1 cellular context compared by ENCODE assay signal in the genomic region with DNA sequence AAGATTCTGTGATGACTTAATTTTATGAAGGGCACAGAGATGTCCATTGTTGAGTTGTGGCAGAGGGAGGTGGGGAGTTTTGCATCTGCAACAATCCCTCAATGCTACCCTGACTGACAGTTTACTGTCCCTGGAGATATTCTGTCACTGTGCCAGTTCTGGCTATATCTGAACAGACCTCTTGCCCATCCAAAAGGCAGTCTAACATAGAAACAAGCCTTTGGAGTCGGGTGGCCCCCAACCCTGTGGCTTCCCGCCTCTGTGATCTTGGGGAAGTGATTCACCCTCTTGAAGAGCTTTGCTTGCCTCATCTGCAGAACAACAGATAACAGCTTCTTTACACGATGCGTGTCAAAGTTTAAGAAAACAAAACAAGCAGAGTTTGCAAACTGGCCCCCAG.
TF ChIP-seq lines count a peak whose summit lies in the region.

No MANE protein-coding gene starts in this region.

TF ChIP-seq in HepG2, 621 proteins besides CTCF, POLR2A, EP300 and RAD21 (continued from another document and continues in another):
- TF ChIP-seq SKIL (CRISPR knock-in tag; IDR thresholded peaks at IDR 0.05; ENCODE audit: borderline replicate concordance): no peak
- TF ChIP-seq, protein P1, sequence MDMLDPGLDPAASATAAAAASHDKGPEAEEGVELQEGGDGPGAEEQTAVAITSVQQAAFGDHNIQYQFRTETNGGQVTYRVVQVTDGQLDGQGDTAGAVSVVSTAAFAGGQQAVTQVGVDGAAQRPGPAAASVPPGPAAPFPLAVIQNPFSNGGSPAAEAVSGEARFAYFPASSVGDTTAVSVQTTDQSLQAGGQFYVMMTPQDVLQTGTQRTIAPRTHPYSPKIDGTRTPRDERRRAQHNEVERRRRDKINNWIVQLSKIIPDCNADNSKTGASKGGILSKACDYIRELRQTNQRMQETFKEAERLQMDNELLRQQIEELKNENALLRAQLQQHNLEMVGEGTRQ (IDR thresholded peaks at IDR 0.05; ENCODE audit: low read depth, low read length): no peak
- TF ChIP-seq, protein P1 (CRISPR knock-in tag; IDR thresholded peaks at IDR 0.05; ENCODE audit: borderline replicate concordance): no peak
- no peak for TF ChIP-seq FOXA1 (IDR thresholded peaks at IDR 0.05)
- TF ChIP-seq FOXA1 (CRISPR knock-in tag; IDR thresholded peaks at IDR 0.05): no peak
- no peak for TF ChIP-seq HMGXB4 (CRISPR knock-in tag; IDR thresholded peaks at IDR 0.05; ENCODE audit: borderline replicate concordance in 1 of 2, low read depth in 1 of 2)
- TF ChIP-seq ZSCAN22 (CRISPR knock-in tag; IDR thresholded peaks at IDR 0.05): no peak
- TF ChIP-seq NR2F2 (IDR thresholded peaks at IDR 0.05; ENCODE audit: borderline replicate concordance, low read depth): 0 out of 2 replicates have a peak, but pooled peaks have one; percentile 19
- TF ChIP-seq ZNF251 (CRISPR knock-in tag; IDR thresholded peaks at IDR 0.05): no peak
- no peak for TF ChIP-seq ZNF773 (CRISPR knock-in tag; IDR thresholded peaks at IDR 0.05; ENCODE audit: borderline replicate concordance)
- TF ChIP-seq MBNL3 (CRISPR knock-in tag; conservative IDR thresholded peaks at IDR 0.05): no peak
- no peak for TF ChIP-seq HCFC1 (IDR thresholded peaks at IDR 0.05; ENCODE audit: low read depth, low read length)
- TF ChIP-seq ZNF280B (CRISPR knock-in tag; IDR thresholded peaks at IDR 0.05; ENCODE audit: borderline replicate concordance): no peak
- no peak for TF ChIP-seq ZNF335 (CRISPR knock-in tag; IDR thresholded peaks at IDR 0.05)
- TF ChIP-seq, protein P2, sequence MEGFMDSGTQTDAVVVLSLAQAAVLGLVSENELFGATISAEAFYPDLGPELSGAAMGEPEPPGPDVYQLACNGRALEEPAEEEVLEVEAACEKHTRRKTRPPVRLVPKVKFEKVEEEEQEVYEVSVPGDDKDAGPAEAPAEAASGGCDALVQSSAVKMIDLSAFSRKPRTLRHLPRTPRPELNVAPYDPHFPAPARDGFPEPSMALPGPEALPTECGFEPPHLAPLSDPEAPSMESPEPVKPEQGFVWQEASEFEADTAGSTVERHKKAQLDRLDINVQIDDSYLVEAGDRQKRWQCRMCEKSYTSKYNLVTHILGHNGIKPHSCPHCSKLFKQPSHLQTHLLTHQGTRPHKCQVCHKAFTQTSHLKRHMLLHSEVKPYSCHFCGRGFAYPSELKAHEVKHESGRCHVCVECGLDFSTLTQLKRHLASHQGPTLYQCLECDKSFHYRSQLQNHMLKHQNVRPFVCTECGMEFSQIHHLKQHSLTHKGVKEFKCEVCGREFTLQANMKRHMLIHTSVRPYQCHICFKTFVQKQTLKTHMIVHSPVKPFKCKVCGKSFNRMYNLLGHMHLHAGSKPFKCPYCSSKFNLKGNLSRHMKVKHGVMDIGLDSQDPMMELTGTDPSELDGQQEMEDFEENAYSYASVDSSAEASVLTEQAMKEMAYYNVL (CRISPR knock-in tag; IDR thresholded peaks at IDR 0.05; ENCODE audit: borderline replicate concordance): no peak
- peak; percentile 27; the same call in 1 of the 2 replicates for TF ChIP-seq RARA (CRISPR knock-in tag; IDR thresholded peaks at IDR 0.05)
- no peak for TF ChIP-seq ZNF256 (CRISPR knock-in tag; conservative IDR thresholded peaks at IDR 0.05)
- TF ChIP-seq SIN3B (IDR thresholded peaks at IDR 0.05; ENCODE audit: low read length): no peak
- no peak for TF ChIP-seq ZNF547 (CRISPR knock-in tag; IDR thresholded peaks at IDR 0.05)
- no peak for TF ChIP-seq FOXM1 (CRISPR knock-in tag; IDR thresholded peaks at IDR 0.05)
- TF ChIP-seq SAP130 (CRISPR knock-in tag; IDR thresholded peaks at IDR 0.05; ENCODE audit: low read depth): peak; percentile 62; the same call in 1 of the 2 replicates
- TF ChIP-seq NFIC (IDR thresholded peaks at IDR 0.05; ENCODE audit: low read length): 0 out of 2 replicates have a peak, but pooled peaks have one; percentile 58
- TF ChIP-seq BRD4 (CRISPR knock-in tag; IDR thresholded peaks at IDR 0.05): no peak
- no peak for TF ChIP-seq ZFX (CRISPR knock-in tag; IDR thresholded peaks at IDR 0.05; ENCODE audit: low read depth)
- TF ChIP-seq, protein P3, sequence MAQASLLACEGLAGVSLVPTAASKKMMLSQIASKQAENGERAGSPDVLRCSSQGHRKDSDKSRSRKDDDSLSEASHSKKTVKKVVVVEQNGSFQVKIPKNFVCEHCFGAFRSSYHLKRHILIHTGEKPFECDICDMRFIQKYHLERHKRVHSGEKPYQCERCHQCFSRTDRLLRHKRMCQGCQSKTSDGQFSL (CRISPR knock-in tag; IDR thresholded peaks at IDR 0.05): no peak
- TF ChIP-seq KLF12 (CRISPR knock-in tag; IDR thresholded peaks at IDR 0.05; ENCODE audit: borderline replicate concordance): no peak
- TF ChIP-seq ZFP82 (CRISPR knock-in tag; IDR thresholded peaks at IDR 0.05; ENCODE audit: borderline replicate concordance): no peak
- TF ChIP-seq ZNF670 (CRISPR knock-in tag; IDR thresholded peaks at IDR 0.05; ENCODE audit: borderline replicate concordance): no peak
- TF ChIP-seq SMARCC2 (IDR thresholded peaks at IDR 0.05): no peak
- TF ChIP-seq, protein P4, sequence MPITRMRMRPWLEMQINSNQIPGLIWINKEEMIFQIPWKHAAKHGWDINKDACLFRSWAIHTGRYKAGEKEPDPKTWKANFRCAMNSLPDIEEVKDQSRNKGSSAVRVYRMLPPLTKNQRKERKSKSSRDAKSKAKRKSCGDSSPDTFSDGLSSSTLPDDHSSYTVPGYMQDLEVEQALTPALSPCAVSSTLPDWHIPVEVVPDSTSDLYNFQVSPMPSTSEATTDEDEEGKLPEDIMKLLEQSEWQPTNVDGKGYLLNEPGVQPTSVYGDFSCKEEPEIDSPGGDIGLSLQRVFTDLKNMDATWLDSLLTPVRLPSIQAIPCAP (CRISPR knock-in tag; IDR thresholded peaks at IDR 0.05; ENCODE audit: low read depth): no peak
- no peak for TF ChIP-seq ZNF761 (CRISPR knock-in tag; conservative IDR thresholded peaks at IDR 0.05)
- TF ChIP-seq ZNF550 (CRISPR knock-in tag; IDR thresholded peaks at IDR 0.05; ENCODE audit: borderline replicate concordance): no peak
- TF ChIP-seq PAXIP1 (CRISPR knock-in tag; conservative IDR thresholded peaks at IDR 0.05): peak; percentile 41
- no peak for TF ChIP-seq ZNF484 (CRISPR knock-in tag; IDR thresholded peaks at IDR 0.05; ENCODE audit: borderline replicate concordance, low read depth)
- peak; percentile 16; the same call in 1 of the 2 replicates for TF ChIP-seq ZNF430 (CRISPR knock-in tag; IDR thresholded peaks at IDR 0.05)
- TF ChIP-seq, protein P5, sequence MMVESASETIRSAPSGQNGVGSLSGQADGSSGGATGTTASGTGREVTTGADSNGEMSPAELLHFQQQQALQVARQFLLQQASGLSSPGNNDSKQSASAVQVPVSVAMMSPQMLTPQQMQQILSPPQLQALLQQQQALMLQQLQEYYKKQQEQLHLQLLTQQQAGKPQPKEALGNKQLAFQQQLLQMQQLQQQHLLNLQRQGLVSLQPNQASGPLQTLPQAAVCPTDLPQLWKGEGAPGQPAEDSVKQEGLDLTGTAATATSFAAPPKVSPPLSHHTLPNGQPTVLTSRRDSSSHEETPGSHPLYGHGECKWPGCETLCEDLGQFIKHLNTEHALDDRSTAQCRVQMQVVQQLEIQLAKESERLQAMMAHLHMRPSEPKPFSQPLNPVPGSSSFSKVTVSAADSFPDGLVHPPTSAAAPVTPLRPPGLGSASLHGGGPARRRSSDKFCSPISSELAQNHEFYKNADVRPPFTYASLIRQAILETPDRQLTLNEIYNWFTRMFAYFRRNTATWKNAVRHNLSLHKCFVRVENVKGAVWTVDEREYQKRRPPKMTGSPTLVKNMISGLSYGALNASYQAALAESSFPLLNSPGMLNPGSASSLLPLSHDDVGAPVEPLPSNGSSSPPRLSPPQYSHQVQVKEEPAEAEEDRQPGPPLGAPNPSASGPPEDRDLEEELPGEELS (CRISPR knock-in tag; IDR thresholded peaks at IDR 0.05): peak; percentile 67
- no peak for TF ChIP-seq HNF1B (CRISPR knock-in tag; IDR thresholded peaks at IDR 0.05)
- TF ChIP-seq ISX (CRISPR knock-in tag; conservative IDR thresholded peaks at IDR 0.05): no peak
- no peak for TF ChIP-seq MYC (CRISPR knock-in tag; IDR thresholded peaks at IDR 0.05; ENCODE audit: borderline replicate concordance)
- TF ChIP-seq POGZ (CRISPR knock-in tag; IDR thresholded peaks at IDR 0.05): no peak
- TF ChIP-seq ARNT (IDR thresholded peaks at IDR 0.05): no peak
